Comparison of ENCODE assay signal across 19 cellular contexts in genomic region chr5:77944757-77945340, GRCh38.
"Had no signal": no experiment of that assay in that cellular context is flagged by ENCODE, and none has a peak within 500 bp of the region (broad histone marks: within the 10 kb centered on the region; RNA-seq: fewer than 3 reads in every experiment).

No MANE protein-coding gene starts in this region.

- H3K36me3 ChIP-seq: SJSA1 had no signal

- ATAC-seq: HepG2 had no signal

- H3K4me3 ChIP-seq: SJSA1, SK-N-MC had no signal

- H3K4me2 ChIP-seq: KMS-11 had no signal

- H3K27ac ChIP-seq: KMS-11, SJSA1, SK-N-MC had no signal

- H3K4me1 ChIP-seq: SJSA1 had no signal

- H3K9ac ChIP-seq: KMS-11 had no signal

- DNase-seq: IMR-90, Kasumi-1, MM.1S, NCI-H1092 treated with DMSO at 0.1 percent for 48 hours, NCI-H1436, NCI-H187, NCI-H2029, NCI-H2081 treated with DMSO at 0.1 percent for 48 hours, NCI-H2227 treated with DMSO at 0.1 percent for 48 hours, NCI-H524, NCI-H526 treated with DMSO at 0.1 percent for 48 hours, NCI-H748 treated with DMSO at 0.1 percent for 48 hours, Right ventricle myocardium superior, RPMI8226, SIG-M5 had no signal

- H3K9me3 ChIP-seq: SJSA1 had no signal

- H3K27me3 ChIP-seq: SJSA1 had no signal
